21 cellular contexts compared by ENCODE assay signal in genomic region chr4:95358320-95358889, GRCh38.
DNase-seq lines count a peak whose midpoint lies in the region; ATAC-seq, FAIRE-seq and TF ChIP-seq lines count a peak whose summit lies in the region.
"Had no signal": no experiment of that assay in that cellular context is flagged by ENCODE, and none has a peak within 500 bp of the region (broad histone marks: within the 10 kb centered on the region; RNA-seq: fewer than 3 reads in every experiment).

No MANE protein-coding gene starts in this region.

- H3K9me3 Mint-ChIP-seq in nephron (no peaks in the 10 kb centered on the region), GM23338 (no peaks in the 10 kb centered on the region)
- H3K9me3 Mint-ChIP-seq in activated naive CD4-positive, alpha-beta T cell treated with anti-CD3 and anti-CD28 coated beads, Interleukin-2, amount 50 U/mL, for 72 hours, result no peaks in the 10 kb centered on the region
- H3K9me3 Mint-ChIP-seq: CD4-positive, alpha-beta T cell had no signal

- no peaks in the 10 kb centered on the region for H3K36me3 ChIP-seq in GM23338 (ENCODE audit: insufficient read depth)
- H3K36me3 ChIP-seq: SJCRH30 had no signal

- peaks cover 37% of the 10 kb centered on the region for H3K4me1 Mint-ChIP-seq in nephron
- peaks cover 8% of the 10 kb centered on the region; the same call in 2 of the 3 replicates for H3K4me1 Mint-ChIP-seq in GM23338

- no peak overlapping the region for H3K4me2 ChIP-seq in GM23338

- H3K27me3 Mint-ChIP-seq in nephron (ENCODE audit: low read depth), result no peaks in the 10 kb centered on the region
- peaks cover 1% of the 10 kb centered on the region for H3K27me3 Mint-ChIP-seq in GM23338 (ENCODE audit: insufficient read depth, low read depth, poor library complexity)
- H3K27me3 Mint-ChIP-seq: CD4-positive, alpha-beta T cell had no signal

- H3K27ac ChIP-seq in GM23338 (ENCODE audit: low read depth), result no peak overlapping the region
- H3K27ac ChIP-seq: GM23248, SJCRH30 had no signal

- H3K27me3 ChIP-seq in GM23338 (ENCODE audit: insufficient read depth), result no peaks in the 10 kb centered on the region
- H3K27me3 ChIP-seq: BE2C, SJCRH30 had no signal

- H3K79me2 ChIP-seq in GM23338 (replicated peaks; ENCODE audit: insufficient read depth), result no peaks in the 10 kb centered on the region

- peaks cover 17% of the 10 kb centered on the region for H3K36me3 Mint-ChIP-seq in nephron (ENCODE audit: low read depth)
- no peaks in the 10 kb centered on the region for H3K36me3 Mint-ChIP-seq in activated naive CD4-positive, alpha-beta T cell treated with anti-CD3 and anti-CD28 coated beads, Interleukin-2, amount 50 U/mL, for 72 hours
- H3K36me3 Mint-ChIP-seq in GM23338 (ENCODE audit: low read depth), result no peaks in the 10 kb centered on the region

- DNase-seq in RCC 7860 (ENCODE audit: low spot score), result peak; percentile 28
- peak; percentile 9 for DNase-seq in glomerular visceral epithelial cell (ENCODE audit: extremely low spot score)
- DNase-seq in activated T-cell treated with anti-CD3 and anti-CD28 coated beads, Interleukin-2, amount 50 U/mL, for 1 hour, result no peak
- no peak for DNase-seq in activated naive CD4-positive, alpha-beta T cell treated with anti-CD3 and anti-CD28 coated beads, Interleukin-2, amount 50 U/mL, for 72 hours (ENCODE audit: low spot score in 2 of 2)
- no peak for DNase-seq in GM23338 (ENCODE audit: low spot score)
- DNase-seq: BE2C; CD4-positive, alpha-beta T cell; DND-41; GM23248; NCI-H1417 treated with DMSO at 0.1 percent for 48 hours; NCI-H1930; NCI-H2171; NCI-H774; PC-3; SJCRH30 had no signal

- TF ChIP-seq CTCF in nephron (IDR thresholded peaks at IDR 0.05; ENCODE audit: unreplicated experiment in 3 of 3) (no peak), GM23338 (conservative IDR thresholded peaks at IDR 0.05; ENCODE audit: low read depth in 2 of 2) (no peak)

- FAIRE-seq in RCC 7860 (lab: Jason Lieb, UNC), result peak; percentile 90
- FAIRE-seq: G401.6, GM18507, K562 had no signal

- H2AFZ ChIP-seq in GM23338, result no peak overlapping the region
- H2AFZ ChIP-seq: GM23248 had no signal

- H3F3A ChIP-seq in GM23338 (replicated peaks; ENCODE audit: low read depth), result no peaks in the 10 kb centered on the region

- peak overlapping the region; percentile 72 to 91 (median 79) for H3K27ac Mint-ChIP-seq in nephron
- H3K27ac Mint-ChIP-seq in activated naive CD4-positive, alpha-beta T cell treated with anti-CD3 and anti-CD28 coated beads, Interleukin-2, amount 50 U/mL, for 72 hours, result no peak overlapping the region
- no peak overlapping the region; the same call in 1 of the 2 replicates for H3K27ac Mint-ChIP-seq in GM23338
- H3K27ac Mint-ChIP-seq: CD4-positive, alpha-beta T cell had no signal

- no peak overlapping the region for H3K4me3 Mint-ChIP-seq in nephron
- no peak overlapping the region for H3K4me3 Mint-ChIP-seq in GM23338
- H3K4me3 Mint-ChIP-seq: CD4-positive, alpha-beta T cell had no signal

- H3K4me1 ChIP-seq in GM23338 (ENCODE audit: insufficient read depth), result no peaks in the 10 kb centered on the region
- H3K4me1 ChIP-seq: SJCRH30 had no signal

- H4K20me1 ChIP-seq in GM23338 (replicated peaks; ENCODE audit: insufficient read depth), result no peaks in the 10 kb centered on the region

- H3K9me2 ChIP-seq in GM23338 (ENCODE audit: insufficient read depth), result no peaks in the 10 kb centered on the region

- no peak overlapping the region for H3K4me3 ChIP-seq in GM23338
- H3K4me3 ChIP-seq: GM23248, K562, SJCRH30 had no signal

- ATAC-seq in HG03457 (IDR thresholded peaks at IDR 0.05; ENCODE audit: unreplicated experiment) (no peak), GM23338 (no peak)
- ATAC-seq in activated naive CD4-positive, alpha-beta T cell treated with anti-CD3 and anti-CD28 coated beads, Interleukin-2, amount 50 U/mL, for 72 hours, result no peak
- ATAC-seq: HCT116, K562, PC-3 had no signal

TF ChIP-seq in GM23338, 12 proteins besides CTCF, POLR2A, EP300 and RAD21 (continues in another document):
- TF ChIP-seq ZNF462 (CRISPR knock-in tag; IDR thresholded peaks at IDR 0.05), result no peak
- TF ChIP-seq REST (IDR thresholded peaks at IDR 0.05; ENCODE audit: unreplicated experiment), result no peak

Comparison
In these comparisons a context has a peak if more than half of its experiments do, and no peak if none do; other contexts are left out.
1. DNase-seq: peak in RCC 7860 (single experiment) and glomerular visceral epithelial cell (single experiment); none in activated T-cell treated with anti-CD3 and anti-CD28 coated beads, Interleukin-2, amount 50 U/mL, for 1 hour (single experiment), activated naive CD4-positive, alpha-beta T cell treated with anti-CD3 and anti-CD28 coated beads, Interleukin-2, amount 50 U/mL, for 72 hours (0 of 2) and GM23338 (single experiment).
2. H3K27ac Mint-ChIP-seq: peak in nephron (3 of 3); none in activated naive CD4-positive, alpha-beta T cell treated with anti-CD3 and anti-CD28 coated beads, Interleukin-2, amount 50 U/mL, for 72 hours (0 of 2) and GM23338 (single experiment).